In the genomic region with DNA sequence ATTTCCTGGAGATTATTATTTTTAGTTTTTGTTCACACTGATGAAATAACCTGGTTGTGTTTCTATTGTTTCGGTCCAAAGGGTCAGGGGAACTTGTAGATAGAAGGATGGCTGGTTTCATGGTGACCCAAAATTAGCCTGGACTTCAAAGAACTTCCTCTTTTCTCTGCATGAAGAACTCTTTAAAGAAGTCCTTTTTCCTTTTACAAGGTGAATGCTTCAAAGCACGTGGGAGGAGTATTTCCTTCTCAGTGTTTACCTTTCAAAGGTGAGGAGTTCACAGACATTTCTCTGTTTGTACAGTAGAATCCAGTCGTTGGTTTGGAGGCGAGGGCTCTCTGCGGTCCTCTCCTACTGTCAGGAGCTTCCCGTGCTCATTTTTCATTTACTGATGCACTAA, we compare ENCODE assay signal across 11 cellular contexts.
DNase-seq lines count a peak whose midpoint lies in the region; ATAC-seq and TF ChIP-seq lines count a peak whose summit lies in the region.
"Had no signal": no experiment of that assay in that cellular context is flagged by ENCODE, and none has a peak within 500 bp of the region (broad histone marks: within the 10 kb centered on the region; RNA-seq: fewer than 3 reads in every experiment).

No MANE protein-coding gene starts in this region.

- H3K27ac Mint-ChIP-seq in activated T-cell treated with anti-CD3 and anti-CD28 coated beads, Interleukin-2, amount 50 U/mL, for 72 hours: peak overlapping the region; percentile 54
- H3K27ac Mint-ChIP-seq: activated CD4-positive, alpha-beta memory T cell treated with anti-CD3 and anti-CD28 coated beads for 36 hours had no signal

- no peaks in the 10 kb centered on the region for H3K79me2 ChIP-seq in Loucy (ENCODE audit: insufficient read depth, low read length)

- intact Hi-C loops in uterus (cut with DNase I; ENCODE audit: low total_unique reads): no loop called here
- intact Hi-C loops in testis (cut with DNase I; ENCODE audit: low total_unique reads): no loop called here

- H3K36me3 ChIP-seq in Loucy (ENCODE audit: insufficient read depth, low read length): no peaks in the 10 kb centered on the region
- H3K36me3 ChIP-seq in uterus: no peaks in the 10 kb centered on the region
- H3K36me3 ChIP-seq in testis (ENCODE audit: low read depth, missing control alignments): no peaks in the 10 kb centered on the region

- 37 to 48% methylated on average over 6 of the region's 6 CpGs for WGBS in testis, 2 donors

- H3K4me1 ChIP-seq in Loucy (ENCODE audit: insufficient read depth, low read length, poor library complexity, severe bottlenecking): no peaks in the 10 kb centered on the region
- H3K4me1 ChIP-seq in uterus: no peaks in the 10 kb centered on the region
- no peaks in the 10 kb centered on the region for H3K4me1 ChIP-seq in testis

- peaks cover 4% of the 10 kb centered on the region in 2 donors for H3K9me3 Mint-ChIP-seq in activated T-cell treated with anti-CD3 and anti-CD28 coated beads, Interleukin-2, amount 50 U/mL, for 72 hours

- TF ChIP-seq CTCF in Loucy (conservative IDR thresholded peaks at IDR 0.05; ENCODE audit: low read length) (no peak), uterus (IDR thresholded peaks at IDR 0.05) (no peak), testis (IDR thresholded peaks at IDR 0.05) (no peak)

- peaks cover 6% of the 10 kb centered on the region for H3K4me1 Mint-ChIP-seq in activated T-cell treated with anti-CD3 and anti-CD28 coated beads, Interleukin-2, amount 50 U/mL, for 72 hours (ENCODE audit: low read depth)

- H3K9ac ChIP-seq in Loucy (ENCODE audit: low read depth, low read length, poor library complexity, severe bottlenecking): no peak overlapping the region

- H3K27ac ChIP-seq in uterus (no peak overlapping the region), testis (no peak overlapping the region)

- H3K36me3 Mint-ChIP-seq in activated T-cell treated with anti-CD3 and anti-CD28 coated beads, Interleukin-2, amount 50 U/mL, for 72 hours (ENCODE audit: insufficient read depth in 2 of 2): peaks cover 2 to 4% of the 10 kb centered on the region in 2 donors
- H3K36me3 Mint-ChIP-seq: activated CD4-positive, alpha-beta memory T cell treated with anti-CD3 and anti-CD28 coated beads for 36 hours had no signal

- TF ChIP-seq POLR2A in uterus (IDR thresholded peaks at IDR 0.05) (no peak), testis (IDR thresholded peaks at IDR 0.05) (no peak)

- no peaks in the 10 kb centered on the region for H3K9me3 ChIP-seq in Loucy (ENCODE audit: insufficient read depth, low read depth, low read length)
- H3K9me3 ChIP-seq in uterus: no peaks in the 10 kb centered on the region
- no peaks in the 10 kb centered on the region for H3K9me3 ChIP-seq in testis

- no peaks in the 10 kb centered on the region for H4K20me1 ChIP-seq in Loucy (ENCODE audit: insufficient read depth, low read length, poor library complexity, severe bottlenecking)

- H3K4me3 Mint-ChIP-seq in activated T-cell treated with anti-CD3 and anti-CD28 coated beads, Interleukin-2, amount 50 U/mL, for 72 hours: no peak overlapping the region
- H3K4me3 Mint-ChIP-seq: activated CD4-positive, alpha-beta memory T cell treated with anti-CD3 and anti-CD28 coated beads for 36 hours had no signal

- H3K27me3 Mint-ChIP-seq in activated T-cell treated with anti-CD3 and anti-CD28 coated beads, Interleukin-2, amount 50 U/mL, for 72 hours (ENCODE audit: low read depth): peaks cover 12% of the 10 kb centered on the region

- no peak for ATAC-seq in activated T-cell treated with anti-CD3 and anti-CD28 coated beads, Interleukin-2, amount 50 U/mL, for 72 hours (replicated peaks in 1 of 2)
- peak; percentile 76 for ATAC-seq in HG02642 (IDR thresholded peaks at IDR 0.05; ENCODE audit: poor library complexity, unreplicated experiment)
- ATAC-seq: SK-N-SH treated with all-trans-retinoic acid at 6 μM for 48 hours had no signal

- DNase-seq in activated T-cell treated with anti-CD3 and anti-CD28 coated beads, Interleukin-2, amount 50 U/mL, for 72 hours: no peak
- DNase-seq in activated T-cell treated with anti-CD3 and anti-CD28 coated beads for 4 hours: no peak
- peak; percentile 26 for DNase-seq in renal cortical epithelial cell (ENCODE audit: low read depth)
- DNase-seq in uterus: no peak
- no peak for DNase-seq in testis
- DNase-seq in EL: no peak
- DNase-seq: activated CD4-positive, alpha-beta memory T cell treated with anti-CD3 and anti-CD28 coated beads for 36 hours; H7 had no signal

- H3K4me2 ChIP-seq in Loucy (ENCODE audit: low read depth, low read length, poor library complexity, severe bottlenecking): no peak overlapping the region

- H2AFZ ChIP-seq in Loucy (ENCODE audit: low read length): peak overlapping the region; percentile 55; the same call in 1 of the 2 replicates

- H3K4me3 ChIP-seq in Loucy (ENCODE audit: low read length, poor library complexity, severe bottlenecking): no peak overlapping the region
- H3K4me3 ChIP-seq in uterus: no peak overlapping the region
- H3K4me3 ChIP-seq in testis: no peak overlapping the region

- H3K27me3 ChIP-seq in Loucy (ENCODE audit: insufficient read depth, low read length, poor library complexity, severe bottlenecking) (no peaks in the 10 kb centered on the region), uterus (no peaks in the 10 kb centered on the region), testis (no peaks in the 10 kb centered on the region)

- H3F3A ChIP-seq in Loucy (ENCODE audit: low read depth): no peaks in the 10 kb centered on the region

- H3K9me2 ChIP-seq in Loucy (replicated peaks; ENCODE audit: low read depth, low read length): no peaks in the 10 kb centered on the region
